In the genomic region with DNA sequence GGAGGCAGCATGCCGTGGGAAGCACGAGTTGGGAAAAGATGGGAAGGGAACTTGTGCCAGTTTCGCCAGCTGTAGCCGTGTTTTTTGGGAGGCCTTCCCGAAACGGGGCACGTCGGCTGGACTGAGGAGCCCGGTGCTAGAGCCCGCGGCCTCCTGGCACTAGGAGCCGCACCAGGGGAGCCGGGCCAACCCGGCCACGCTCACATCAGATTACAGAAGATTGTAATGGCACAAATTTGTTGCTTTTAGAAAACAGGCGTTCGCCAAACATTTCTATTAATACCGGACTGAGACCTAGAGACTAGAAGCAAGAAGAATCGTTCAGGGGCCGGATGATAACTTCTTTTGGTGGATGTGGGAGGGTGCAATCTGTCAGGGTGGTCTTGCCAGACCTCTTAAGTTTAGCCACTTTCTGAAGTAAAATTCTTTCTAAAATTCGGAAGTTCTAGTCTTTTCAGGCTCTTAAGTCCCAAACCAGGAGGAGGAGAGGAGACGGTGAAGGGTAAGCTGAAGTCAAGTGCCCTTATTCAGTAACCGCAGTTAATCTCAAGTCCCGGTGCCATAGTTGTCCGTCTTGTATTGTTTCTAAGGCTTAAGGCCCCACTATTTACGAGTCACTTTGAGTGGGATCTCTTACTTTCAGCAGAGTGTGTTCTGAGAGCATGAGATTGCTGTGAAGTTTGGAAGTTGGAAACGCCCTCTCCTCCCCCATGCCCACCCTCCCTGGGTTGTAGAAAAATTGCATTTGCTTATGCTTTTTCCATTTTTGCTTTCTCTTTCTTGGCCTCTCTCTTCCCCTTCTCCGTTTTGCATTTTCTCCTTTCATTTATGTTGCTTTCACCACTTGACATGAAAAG, we compare ENCODE assay signal across 8 cellular contexts. TPM values are rescaled to one million over a fixed set of nuclear protein-coding genes. Genes with fewer than 3 reads are reported as not detected.
A peak's percentile ranks its signal among the peaks of the same experiment; 100 is the strongest.
DNase-seq lines count a peak whose midpoint lies in the region; ATAC-seq and TF ChIP-seq lines count a peak whose summit lies in the region.

No MANE protein-coding gene starts in this region.

- peaks cover 14 to 42% of the 10 kb centered on the region in 2 donors for H3K36me3 Mint-ChIP-seq in activated naive CD4-positive, alpha-beta T cell treated with anti-CD3 and anti-CD28 coated beads, Interleukin-2, amount 50 U/mL, for 72 hours

- peaks cover 0 to 55% (median 46%) of the 10 kb centered on the region in 9 donors for H3K4me1 ChIP-seq in heart right ventricle

- intact Hi-C loops in heart right ventricle (cut with DNase I) = loop anchor here (2.0 to 10.0 kb wide), 10 partner anchors 44 to 86 kb away; no protein-coding TSS in a partner anchor

- DNase-seq in GM06990 (ENCODE audit: extremely low read depth, insufficient read length) = no peak
- DNase-seq in NCI-H345 treated with DMSO at 0.1 percent for 48 hours (lab: John Stamatoyannopoulos, UW; ENCODE audit: unreplicated experiment) = peak; percentile 13
- no peak for DNase-seq in activated naive CD4-positive, alpha-beta T cell treated with anti-CD3 and anti-CD28 coated beads, Interleukin-2, amount 50 U/mL, for 72 hours (ENCODE audit: low spot score in 2 of 2)
- peak; percentile 37 to 53 for DNase-seq in heart right ventricle
- no peak for DNase-seq in retinal pigment epithelial cell (ENCODE audit: low read depth)
- DNase-seq in retina = no peak

- peak overlapping the region; percentile 87 to 99 (median 96) for H3K27ac ChIP-seq in heart right ventricle

- no peak for ATAC-seq in activated naive CD4-positive, alpha-beta T cell treated with anti-CD3 and anti-CD28 coated beads, Interleukin-2, amount 50 U/mL, for 72 hours
- ATAC-seq in heart right ventricle (peak in 7 of 8 donors; percentile 16 to 74 (median 54)), GM18520 (IDR thresholded peaks at IDR 0.05; ENCODE audit: unreplicated experiment) (no peak), HG02763 (IDR thresholded peaks at IDR 0.05; ENCODE audit: unreplicated experiment) (no peak)

- H3K4me3 ChIP-seq in GM06990 (replicated peaks; ENCODE audit: low read depth, low read length) (peak overlapping the region; percentile 84), heart right ventricle (peak overlapping the region; percentile 63 to 99 (median 90)), retinal pigment epithelial cell (ENCODE audit: low read length) (peak overlapping the region; percentile 76)

- H3K27ac Mint-ChIP-seq in activated naive CD4-positive, alpha-beta T cell treated with anti-CD3 and anti-CD28 coated beads, Interleukin-2, amount 50 U/mL, for 72 hours = peak overlapping the region; percentile 89 to 97

- 1 to 3% methylated on average over 28 of the region's 28 CpGs for WGBS in heart right ventricle, 2 donors

- H3K36me3 ChIP-seq in GM06990 (ENCODE audit: control insufficient read depth, insufficient read depth, low read length) (no peaks in the 10 kb centered on the region), heart right ventricle (peaks cover 0 to 22% (median 0%) of the 10 kb centered on the region in 9 donors)

- TF ChIP-seq CTCF in GM06990 (IDR thresholded peaks at IDR 0.05; ENCODE audit: insufficient read depth, low read length, poor library complexity, severe bottlenecking) = no peak
- TF ChIP-seq CTCF in heart right ventricle (IDR thresholded peaks at IDR 0.05) = peak in 1 of 9 donors; percentile 11
- TF ChIP-seq CTCF in retinal pigment epithelial cell (conservative IDR thresholded peaks at IDR 0.05; ENCODE audit: low read depth, low read length) = no peak

- no peaks in the 10 kb centered on the region for H3K9me3 ChIP-seq in heart right ventricle

- no peaks in the 10 kb centered on the region for H3K27me3 ChIP-seq in GM06990 (replicated peaks; ENCODE audit: control insufficient read depth, insufficient read depth, low read length)
- H3K27me3 ChIP-seq in heart right ventricle = no peaks in the 10 kb centered on the region

- no peaks in the 10 kb centered on the region for H3K9me3 Mint-ChIP-seq in activated naive CD4-positive, alpha-beta T cell treated with anti-CD3 and anti-CD28 coated beads, Interleukin-2, amount 50 U/mL, for 72 hours

RNA-seq across cellular contexts. Expression of a gene that starts 1.4 kb away (rescaled TPM):
- total RNA-seq in activated naive CD4-positive, alpha-beta T cell treated with anti-CD3 and anti-CD28 coated beads, Interleukin-2, amount 50 U/mL, for 72 hours = 10 to 100 TPM; 23.4 to 36.0 TPM
- 100 to 1,000 TPM in 3 of 10 donors, 10 to 100 TPM in 7; 55.1 to 159 (median 89.3) TPM for total RNA-seq in heart right ventricle
- 10 to 100 TPM; 21.6 to 35.8 TPM for polyA plus RNA-seq in heart right ventricle

Comparison
In these comparisons a context has a peak if more than half of its experiments do, and no peak if none do; other contexts are left out.
1. DNase-seq: peak in NCI-H345 treated with DMSO at 0.1 percent for 48 hours (single experiment) and heart right ventricle (2 of 2); none in GM06990 (single experiment), activated naive CD4-positive, alpha-beta T cell treated with anti-CD3 and anti-CD28 coated beads, Interleukin-2, amount 50 U/mL, for 72 hours (0 of 2), retinal pigment epithelial cell (single experiment) and retina (single experiment).
2. ATAC-seq: peak in heart right ventricle (7 of 8); none in activated naive CD4-positive, alpha-beta T cell treated with anti-CD3 and anti-CD28 coated beads, Interleukin-2, amount 50 U/mL, for 72 hours (0 of 2), GM18520 (single experiment) and HG02763 (single experiment).
3. Peak in every context shown above with its lines, with median percentiles within 50 percentile points of each other: H3K4me3 ChIP-seq.